In the genomic region with DNA sequence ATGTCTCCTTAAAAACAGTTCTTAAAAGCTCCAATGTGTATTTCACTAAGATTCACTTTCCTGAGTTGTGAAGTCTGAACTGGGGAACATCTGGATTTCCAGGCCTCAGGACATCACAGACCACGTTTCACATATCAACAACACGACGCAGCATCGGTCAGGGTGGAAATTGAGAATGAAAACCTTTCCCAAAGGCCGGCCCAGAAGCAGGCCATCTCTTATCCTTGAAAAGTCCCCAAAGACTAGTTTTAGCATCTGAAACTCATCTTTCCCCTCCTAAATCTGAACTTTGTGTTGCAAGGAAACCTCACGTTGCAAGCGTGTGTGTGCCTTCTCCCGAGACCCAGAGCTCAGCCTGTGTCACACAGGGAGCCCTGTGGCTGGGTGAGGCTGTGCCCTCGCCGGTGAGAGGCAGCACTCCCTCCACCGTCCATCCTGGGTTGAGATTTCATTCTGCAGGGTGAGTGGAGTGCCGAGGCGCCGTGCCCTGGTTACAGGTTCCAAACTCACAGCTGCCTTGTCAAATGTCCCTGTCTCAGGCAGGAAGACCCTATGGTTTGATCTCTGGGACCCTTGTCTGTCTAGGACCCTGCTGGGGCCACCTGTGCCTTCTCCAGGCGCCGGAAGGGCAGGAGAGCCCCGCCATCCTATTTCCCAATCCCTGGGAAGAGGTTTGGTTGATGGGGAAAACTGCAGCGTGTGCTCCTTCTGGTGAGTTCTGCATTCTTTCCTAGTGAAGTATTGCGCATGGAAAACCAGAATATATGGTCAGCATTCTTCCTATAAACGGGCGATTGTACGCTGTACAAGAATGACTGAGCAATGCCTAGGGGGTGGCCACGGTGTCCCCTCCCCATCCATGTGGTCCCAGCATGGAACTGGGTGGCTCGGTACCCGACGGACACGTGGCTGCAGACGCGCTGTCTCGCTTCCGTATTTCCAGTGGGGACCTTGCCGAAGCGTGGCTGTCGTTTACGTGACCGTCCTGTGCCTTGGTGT, we compare ENCODE assay signal across 14 cellular contexts.
DNase-seq lines count a peak whose midpoint lies in the region; ATAC-seq and TF ChIP-seq lines count a peak whose summit lies in the region.
"Had no signal": no experiment of that assay in that cellular context is flagged by ENCODE, and none has a peak within 500 bp of the region (broad histone marks: within the 10 kb centered on the region; RNA-seq: fewer than 3 reads in every experiment).

No MANE protein-coding gene starts in this region.

- H3K14ac ChIP-seq in trophoblast cell (ENCODE audit: low read length): peak overlapping the region; percentile 91

- H3K4ac ChIP-seq in trophoblast cell (ENCODE audit: low read depth, low read length): no peak overlapping the region

- H4K12ac ChIP-seq in trophoblast cell (ENCODE audit: low read depth, low read length): no peak overlapping the region

- H2BK5ac ChIP-seq in trophoblast cell (ENCODE audit: low read depth, low read length, poor library complexity): peak overlapping the region; percentile 54

- no peak overlapping the region for H2AFZ ChIP-seq in trophoblast cell (ENCODE audit: insufficient read depth, low read length, poor library complexity)

- no peaks in the 10 kb centered on the region for H3K27me3 ChIP-seq in trophoblast cell (ENCODE audit: insufficient read depth, low read length)
- H3K27me3 ChIP-seq: BE2C had no signal

- peak overlapping the region; percentile 88 for H4K91ac ChIP-seq in trophoblast cell (ENCODE audit: low read depth, low read length)

- peaks cover 10% of the 10 kb centered on the region for H3K9me3 ChIP-seq in trophoblast cell (ENCODE audit: insufficient read depth, low read depth, low read length)
- H3K9me3 ChIP-seq: BE2C had no signal

- no peak overlapping the region for H3K9ac ChIP-seq in trophoblast cell (ENCODE audit: low read length)

- peak overlapping the region; percentile 62 for H2BK120ac ChIP-seq in trophoblast cell (ENCODE audit: insufficient read depth, low read length, poor library complexity)

- DNase-seq in AG09309 (ENCODE audit: low read depth): peak; percentile 81
- peak; percentile 90 for DNase-seq in amniotic epithelial cell (ENCODE audit: low read depth)
- DNase-seq in glutamatergic neuron: no peak
- DNase-seq in trophoblast cell: no peak
- no peak for DNase-seq in SIG-M5 (lab: John Stamatoyannopoulos, UW)
- DNase-seq in GM20000 (ENCODE audit: low spot score): no peak
- no peak for DNase-seq in SW480 (ENCODE audit: low spot score)
- DNase-seq: BE2C; naive B cell; NCI-H2227 treated with DMSO at 0.1 percent for 48 hours; stimulated activated CD4-positive, alpha-beta T cell treated with anti-CD3 and anti-CD28 coated beads, Interleukin-2, amount 100 ng/mL, for 48 hours; T-helper 1 cell had no signal

- H3K9me3 Mint-ChIP-seq in glutamatergic neuron (ENCODE audit: unreplicated experiment): peaks cover 11% of the 10 kb centered on the region

- peak overlapping the region; percentile 78 for H3K18ac ChIP-seq in trophoblast cell (ENCODE audit: low read length)

- peak overlapping the region; percentile 13 for H3K27ac ChIP-seq in trophoblast cell (ENCODE audit: low read depth, low read length)

- H3K79me2 ChIP-seq in trophoblast cell (ENCODE audit: control insufficient read depth, insufficient read depth, low read length, poor library complexity): peaks cover 4% of the 10 kb centered on the region

- H3K27ac Mint-ChIP-seq in glutamatergic neuron (ENCODE audit: unreplicated experiment): peak overlapping the region; percentile 33

- no peak overlapping the region for H3K23ac ChIP-seq in trophoblast cell (ENCODE audit: low read length)

- H3K4me1 Mint-ChIP-seq in glutamatergic neuron (ENCODE audit: low read depth, unreplicated experiment): peaks cover 37% of the 10 kb centered on the region

- peaks cover 30% of the 10 kb centered on the region for H3K79me1 ChIP-seq in trophoblast cell (ENCODE audit: low read length)

- no CpG with 5 or more reads among the region's 36 CpGs for WGBS in trophoblast cell (ENCODE audit: extremely low coverage, insufficient coverage, insufficient read length)

- H3K4me3 ChIP-seq in AG09309 (ENCODE audit: control insufficient read depth, low read depth, low read length): no peak overlapping the region
- H3K4me3 ChIP-seq in trophoblast cell (ENCODE audit: low read depth, low read length): no peak overlapping the region
- H3K4me3 ChIP-seq: K562 had no signal

- H3K36me3 Mint-ChIP-seq in glutamatergic neuron (ENCODE audit: unreplicated experiment): peaks cover 8% of the 10 kb centered on the region

- TF ChIP-seq CTCF in AG09309 (IDR thresholded peaks at IDR 0.05; ENCODE audit: control insufficient read depth, insufficient read depth, low read depth, low read length, missing control alignments) (no peak), glutamatergic neuron (IDR thresholded peaks at IDR 0.05; ENCODE audit: partially characterized antibody, unreplicated experiment) (no peak), GM20000 (IDR thresholded peaks at IDR 0.05; ENCODE audit: extremely low read depth, missing control alignments) (no peak)

- peaks cover 21 to 25% of the 10 kb centered on the region in 2 experiments for H3K4me1 ChIP-seq in trophoblast cell (ENCODE audit: control insufficient read depth in 1 of 2, insufficient read depth in 2 of 2, low read length in 2 of 2)

- no peak for ATAC-seq in HG03342 (IDR thresholded peaks at IDR 0.05; ENCODE audit: unreplicated experiment)
- ATAC-seq: K562 had no signal

- H2BK12ac ChIP-seq in trophoblast cell (ENCODE audit: low read length): peak overlapping the region; percentile 97

- peak overlapping the region; percentile 49 for H3K4me3 Mint-ChIP-seq in glutamatergic neuron (ENCODE audit: unreplicated experiment)
- H3K4me3 Mint-ChIP-seq: naive B cell had no signal

- peak overlapping the region; percentile 2 for H4K8ac ChIP-seq in trophoblast cell (ENCODE audit: low read depth, low read length)

- no peaks in the 10 kb centered on the region for H3K36me3 ChIP-seq in trophoblast cell (ENCODE audit: control insufficient read depth in 1 of 2, insufficient read depth in 2 of 2, low read length in 2 of 2)
- H3K36me3 ChIP-seq: BE2C had no signal

- no peak overlapping the region for H3K4me2 ChIP-seq in trophoblast cell (ENCODE audit: low read length)

- peak overlapping the region; percentile 94 for H2AK5ac ChIP-seq in trophoblast cell (ENCODE audit: low read length)

- peaks cover 10% of the 10 kb centered on the region for H3K27me3 Mint-ChIP-seq in glutamatergic neuron (ENCODE audit: unreplicated experiment)

Comparison
In these comparisons a context has a peak if more than half of its experiments do, and no peak if none do; other contexts are left out.
1. DNase-seq: peak in AG09309 (single experiment) and amniotic epithelial cell (single experiment); none in glutamatergic neuron (single experiment), trophoblast cell (0 of 2), SIG-M5 (single experiment), GM20000 (single experiment) and SW480 (single experiment).